Comparison of ENCODE assay signal across 8 cellular contexts in genomic region chr7:44883961-44884360, GRCh38. TPM values are rescaled to one million over a fixed set of nuclear protein-coding genes. Genes with fewer than 3 reads are reported as not detected.
DNase-seq lines count a peak whose midpoint lies in the region; ATAC-seq, FAIRE-seq and TF ChIP-seq lines count a peak whose summit lies in the region.

No MANE protein-coding gene starts in this region.

- no peak for FAIRE-seq in D721Med (lab: Jason Lieb, UNC)

- TF ChIP-seq CTCF in astrocyte of the spinal cord (IDR thresholded peaks at IDR 0.05; ENCODE audit: low read depth, low read length) (no peak), lower lobe of right lung (IDR thresholded peaks at IDR 0.05) (no peak), thyroid gland (IDR thresholded peaks at IDR 0.05) (no peak), D721Med (IDR thresholded peaks at IDR 0.05; ENCODE audit: insufficient read depth, missing control alignments) (no peak)

- H3K9me3 Mint-ChIP-seq in activated T-cell treated with anti-CD3 and anti-CD28 coated beads, Interleukin-2, amount 50 U/mL, for 4 hours = no peaks in the 10 kb centered on the region

- intact Hi-C loops in lower lobe of right lung (cut with DNase I) = no loop called here
- intact Hi-C loops in thyroid gland (cut with DNase I) = loop anchor here (10.0 kb wide), 1 partner anchor 111 kb away; no protein-coding TSS in a partner anchor

- WGBS in thyroid gland, 2 donors = 59 to 60% methylated on average over 7 of the region's 7 CpGs

- TF ChIP-seq POLR2A in thyroid gland (IDR thresholded peaks at IDR 0.05) = no peak

- DNase-seq in activated T-cell treated with anti-CD3 and anti-CD28 coated beads, Interleukin-2, amount 50 U/mL, for 4 hours = no peak
- DNase-seq in activated T-cell treated with anti-CD3 and anti-CD28 coated beads for 4 hours (no peak), astrocyte of the spinal cord (ENCODE audit: low read depth, low spot score) (no peak), lower lobe of right lung (no peak), thyroid gland (no peak), DMS53 treated with DMSO at 0.1 percent for 48 hours (lab: John Stamatoyannopoulos, UW; ENCODE audit: unreplicated experiment) (no peak), D721Med (ENCODE audit: insufficient read length, low spot score) (no peak), NK-92 (lab: John Stamatoyannopoulos, UW; ENCODE audit: unreplicated experiment) (no peak)

- peaks cover 30% of the 10 kb centered on the region for H3K36me3 Mint-ChIP-seq in activated T-cell treated with anti-CD3 and anti-CD28 coated beads, Interleukin-2, amount 50 U/mL, for 4 hours (ENCODE audit: insufficient read depth)

- peak overlapping the region; percentile 87 for H3K4me3 Mint-ChIP-seq in activated T-cell treated with anti-CD3 and anti-CD28 coated beads, Interleukin-2, amount 50 U/mL, for 4 hours

- H3K27me3 ChIP-seq in lower lobe of right lung (ENCODE audit: low read depth) = no peaks in the 10 kb centered on the region
- H3K27me3 ChIP-seq in thyroid gland = no peaks in the 10 kb centered on the region

- H3K4me1 Mint-ChIP-seq in activated T-cell treated with anti-CD3 and anti-CD28 coated beads, Interleukin-2, amount 50 U/mL, for 4 hours (ENCODE audit: low read depth) = peaks cover 52% of the 10 kb centered on the region

- H3K36me3 ChIP-seq in lower lobe of right lung = no peaks in the 10 kb centered on the region
- H3K36me3 ChIP-seq in thyroid gland = no peaks in the 10 kb centered on the region

- in situ Hi-C loops in astrocyte of the spinal cord (cut with HindIII; ENCODE audit: low sequenced_read_pairs) = no loop called here

- H3K9me3 ChIP-seq in lower lobe of right lung = no peaks in the 10 kb centered on the region
- H3K9me3 ChIP-seq in thyroid gland = no peaks in the 10 kb centered on the region

- no peaks in the 10 kb centered on the region for H3K27me3 Mint-ChIP-seq in activated T-cell treated with anti-CD3 and anti-CD28 coated beads, Interleukin-2, amount 50 U/mL, for 4 hours (ENCODE audit: low read depth)

- H3K27ac ChIP-seq in lower lobe of right lung = peak overlapping the region; percentile 98
- peak overlapping the region in 2 of 3 donors; percentile 88 to 94 for H3K27ac ChIP-seq in thyroid gland

- H3K4me3 ChIP-seq in astrocyte of the spinal cord (ENCODE audit: low read depth, low read length) (peak overlapping the region; percentile 80), lower lobe of right lung (peak overlapping the region; percentile 93), thyroid gland (replicated peaks in 1 of 3) (peak overlapping the region in 1 of 3 donors; percentile 71)

- H3K4me1 ChIP-seq in lower lobe of right lung (peaks cover 57% of the 10 kb centered on the region), thyroid gland (peaks cover 43 to 55% of the 10 kb centered on the region in 2 donors)

- ATAC-seq in activated T-cell treated with anti-CD3 and anti-CD28 coated beads, Interleukin-2, amount 50 U/mL, for 4 hours = no peak
- ATAC-seq in lower lobe of right lung = no peak

RNA-seq across cellular contexts. Expression of gene PURB, which starts 1.4 kb away (rescaled TPM):
- 10 to 100 TPM; 28.9 to 34.4 (median 30.6) TPM for total RNA-seq in activated T-cell treated with anti-CD3 and anti-CD28 coated beads, Interleukin-2, amount 50 U/mL, for 4 hours
- total RNA-seq in lower lobe of right lung (23.9 TPM), thyroid gland (10 to 100 TPM; 25.6 to 47.4 (median 31.5) TPM)

RNA-seq across cellular contexts. Expression of gene H2AZ2, which starts 36.1 kb away (rescaled TPM):
- total RNA-seq in activated T-cell treated with anti-CD3 and anti-CD28 coated beads, Interleukin-2, amount 50 U/mL, for 4 hours = 100 to 1,000 TPM; 128 to 140 (median 133) TPM
- total RNA-seq in lower lobe of right lung (139 TPM), thyroid gland (100 to 1,000 TPM; 126 to 198 (median 144) TPM)
